29 cellular contexts compared by ENCODE assay signal in genomic region chr10:74036474-74036873, GRCh38.
"Had no signal": no experiment of that assay in that cellular context is flagged by ENCODE, and none has a peak within 500 bp of the region (broad histone marks: within the 10 kb centered on the region; RNA-seq: fewer than 3 reads in every experiment).

No MANE protein-coding gene starts in this region.

- H3K36me3 ChIP-seq: adrenal gland, colonic mucosa, right atrium auricular region, thoracic aorta had no signal

- H3K4me3 ChIP-seq: adrenal gland, cardiac muscle cell, colonic mucosa, right atrium auricular region, thoracic aorta had no signal

- H3K9me3 ChIP-seq: adrenal gland, colonic mucosa, right atrium auricular region, thoracic aorta had no signal

- H3K27me3 Mint-ChIP-seq: activated naive CD8-positive, alpha-beta T cell treated with anti-CD3 and anti-CD28 coated beads for 36 hours; brain; memory B cell; naive thymus-derived CD4-positive, alpha-beta T cell; T-cell; type B pancreatic cell had no signal

- H3K27ac Mint-ChIP-seq: activated naive CD4-positive, alpha-beta T cell treated with anti-CD3 and anti-CD28 coated beads for 36 hours; activated naive CD8-positive, alpha-beta T cell treated with anti-CD3 and anti-CD28 coated beads for 36 hours; naive thymus-derived CD4-positive, alpha-beta T cell; T-helper 2 cell treated with Interferon-gamma antibody and Interleukin-4, amounts not matched to agents 5 μg/mL and 100 μg/mL, for 36 hours; type B pancreatic cell had no signal

- H3K4me1 ChIP-seq: parathyroid adenoma had no signal

- ATAC-seq: activated T-cell treated with anti-CD3 and anti-CD28 coated beads, Interleukin-2, amount 50 U/mL, for 72 hours; left cardiac atrium; naive thymus-derived CD4-positive, alpha-beta T cell; stimulated activated naive CD8-positive, alpha-beta T cell treated with anti-CD3 and anti-CD28 coated beads, Interleukin-15, Interleukin-2, amounts not matched to agents 100 U/mL and 50 U/mL, for 24 hours; T-cell had no signal

- H3K9me3 Mint-ChIP-seq: activated naive CD4-positive, alpha-beta T cell treated with anti-CD3 and anti-CD28 coated beads for 36 hours; activated naive CD8-positive, alpha-beta T cell treated with anti-CD3 and anti-CD28 coated beads for 36 hours; activated T-cell treated with anti-CD3 and anti-CD28 coated beads, Interleukin-2, amount 50 U/mL, for 72 hours; brain; memory B cell; naive thymus-derived CD4-positive, alpha-beta T cell; T-cell; T-helper 2 cell treated with Interferon-gamma antibody and Interleukin-4, amounts not matched to agents 5 μg/mL and 100 μg/mL, for 36 hours; type B pancreatic cell had no signal

- H3K36me3 Mint-ChIP-seq: activated naive CD8-positive, alpha-beta T cell treated with anti-CD3 and anti-CD28 coated beads for 36 hours; memory B cell had no signal

- DNase-seq: activated CD4-positive, alpha-beta T cell treated with anti-CD3 and anti-CD28 coated beads for 4 hours; activated CD4-positive, alpha-beta T cell treated with anti-CD3 and anti-CD28 coated beads, Interleukin-2, amount 50 U/mL, for 4 hours; activated effector memory CD4-positive, alpha-beta T cell treated with anti-CD3 and anti-CD28 coated beads, Interleukin-2, amount 50 U/mL, for 16 hours; activated naive CD4-positive, alpha-beta T cell treated with anti-CD3 and anti-CD28 coated beads for 36 hours; activated naive CD8-positive, alpha-beta T cell treated with anti-CD3 and anti-CD28 coated beads for 36 hours; activated T-cell treated with anti-CD3 and anti-CD28 coated beads for 4 hours; activated T-cell treated with anti-CD3 and anti-CD28 coated beads, Interleukin-2, amount 50 U/mL, for 72 hours; adrenal gland; aorta; cerebellar nuclear complex; colonic mucosa; effector CD8-positive, alpha-beta T cell; hippocampal formation; left cardiac atrium; midbrain; naive thymus-derived CD4-positive, alpha-beta T cell; nucleus accumbens; stimulated activated CD4-positive, alpha-beta T cell treated with anti-CD3 and anti-CD28 coated beads, Interleukin-2, amount 100 ng/mL, for 48 hours; stimulated activated naive CD8-positive, alpha-beta T cell treated with anti-CD3 and anti-CD28 coated beads, Interleukin-15, Interleukin-2, amounts not matched to agents 100 U/mL and 50 U/mL, for 24 hours; T-cell had no signal

- H3K4me3 Mint-ChIP-seq: activated naive CD4-positive, alpha-beta T cell treated with anti-CD3 and anti-CD28 coated beads for 36 hours; activated naive CD8-positive, alpha-beta T cell treated with anti-CD3 and anti-CD28 coated beads for 36 hours; activated T-cell treated with anti-CD3 and anti-CD28 coated beads, Interleukin-2, amount 50 U/mL, for 72 hours; brain; memory B cell; naive thymus-derived CD4-positive, alpha-beta T cell; T-cell; T-helper 2 cell treated with Interferon-gamma antibody and Interleukin-4, amounts not matched to agents 5 μg/mL and 100 μg/mL, for 36 hours; type B pancreatic cell had no signal

- H3K27me3 ChIP-seq: adrenal gland, cardiac muscle cell, colonic mucosa, right atrium auricular region had no signal

- H3K27ac ChIP-seq: adrenal gland, cardiac muscle cell, colonic mucosa, epithelial cell of prostate, parathyroid adenoma had no signal
